In the genomic region with DNA sequence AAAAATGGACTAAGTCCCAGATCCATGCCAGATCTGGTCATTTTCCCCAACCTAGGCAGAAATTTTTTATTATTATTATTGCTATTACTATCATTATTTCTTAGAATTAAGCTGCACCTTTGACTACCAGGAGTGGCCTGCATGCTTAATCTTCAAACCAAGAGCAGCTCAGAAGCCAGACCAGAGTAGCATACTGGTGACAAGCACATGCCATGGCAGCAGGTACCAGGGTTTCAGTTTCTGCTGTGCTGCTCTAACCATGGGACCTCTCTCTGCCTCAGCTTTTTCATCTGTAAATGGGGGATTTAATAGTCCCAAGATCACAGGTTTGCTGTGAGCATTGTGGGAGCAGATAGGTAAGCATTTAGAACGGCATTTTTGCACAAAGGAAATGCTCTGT, we compare ENCODE assay signal across 23 cellular contexts.
"Had no signal": no experiment of that assay in that cellular context is flagged by ENCODE, and none has a peak within 500 bp of the region (broad histone marks: within the 10 kb centered on the region; RNA-seq: fewer than 3 reads in every experiment).

No MANE protein-coding gene starts in this region.

- H3K36me3 ChIP-seq: MG63 had no signal

- H3K27ac ChIP-seq: KMS-11, RWPE1 had no signal

- H3K4me3 Mint-ChIP-seq: IgD-negative memory B cell had no signal

- H3K4me3 ChIP-seq: K562, MG63 had no signal

- H3K4me2 ChIP-seq: KMS-11, SK-N-SH had no signal

- H3K9me3 Mint-ChIP-seq: IgD-negative memory B cell had no signal

- DNase-seq: MG63; NCI-H1092 treated with DMSO at 0.1 percent for 48 hours; NCI-H1436; NCI-H187; NCI-H2029; NCI-H2081 treated with DMSO at 0.1 percent for 48 hours; NCI-H2171; NCI-H226; NCI-H446; NCI-H510A; NCI-H524 treated with DMSO at 0.1 percent for 48 hours; NCI-H69; NCI-H774; NK-92 treated with Interleukin-12 subunit alpha and Interleukin-12 subunit beta, amount 100 ng/mL, for 24 hours; PC-3; SHP77; SK-N-SH; SW 1271 had no signal

- H3K27me3 ChIP-seq: MG63 had no signal

- H3K27ac Mint-ChIP-seq: IgD-negative memory B cell had no signal

- ATAC-seq: K562, Panc1, PC-3 had no signal

- H3K9ac ChIP-seq: KMS-11, SK-N-SH had no signal

- H3K9me2 ChIP-seq: SK-N-SH had no signal

- H3K9me3 ChIP-seq: MG63, SK-N-SH had no signal
